ENCODE assay signal across 9 cellular contexts in genomic region chr10:93462881-93463280, GRCh38. TPM values are rescaled to one million over a fixed set of nuclear protein-coding genes. Genes with fewer than 3 reads are reported as not detected.
DNase-seq lines count a peak whose midpoint lies in the region; ATAC-seq, FAIRE-seq and TF ChIP-seq lines count a peak whose summit lies in the region.
"Had no signal": no experiment of that assay in that cellular context is flagged by ENCODE, and none has a peak within 500 bp of the region (broad histone marks: within the 10 kb centered on the region; RNA-seq: fewer than 3 reads in every experiment).

No MANE protein-coding gene starts in this region.

- H3K4me1 ChIP-seq in Panc1 (ENCODE audit: control insufficient read depth, insufficient read depth, low read length) (peaks cover 88% of the 10 kb centered on the region), skeletal muscle tissue (ENCODE audit: control insufficient read depth in 3 of 3, insufficient read depth in 3 of 3, low read length in 3 of 3) (peaks cover 30 to 56% (median 50%) of the 10 kb centered on the region in 3 donors)

- peaks cover 14% of the 10 kb centered on the region for H3K36me3 Mint-ChIP-seq in dendritic cell treated with granulocyte-macrophage colony-stimulating factor and Interleukin-4, amounts not matched to agents 40 ng/mL and 50 ng/mL, for 4 days (ENCODE audit: low read depth)

- FAIRE-seq in D721Med (lab: Jason Lieb, UNC): no peak

- no peak overlapping the region for H3K9ac ChIP-seq in skeletal muscle tissue (ENCODE audit: low read depth in 1 of 3, low read length in 3 of 3)

- POLR2A ChIA-PET in Panc1 (lab: Charles Lee): interaction anchor here (0.8 to 2.1 kb wide), 4 partner anchors 13 to 26 kb away, joined by 3 to 16 read pairs (median 4); partner anchors contain the start of gene MYOF

- H3K9me3 Mint-ChIP-seq in dendritic cell treated with granulocyte-macrophage colony-stimulating factor and Interleukin-4, amounts not matched to agents 40 ng/mL and 50 ng/mL, for 4 days: no peaks in the 10 kb centered on the region

- H3K27me3 ChIP-seq in Panc1 (ENCODE audit: control insufficient read depth, insufficient read depth, low read length) (no peaks in the 10 kb centered on the region), skeletal muscle tissue (ENCODE audit: control insufficient read depth in 3 of 3, insufficient read depth in 3 of 3, low read length in 3 of 3) (no peaks in the 10 kb centered on the region)

- DNase-seq in Panc1 (ENCODE audit: low read depth, low spot score) (no peak), DMS79 (lab: John Stamatoyannopoulos, UW) (no peak), D721Med (ENCODE audit: insufficient read length, low spot score) (no peak), caudate nucleus (lab: John Stamatoyannopoulos, UW) (no peak)
- DNase-seq: NCI-H187 had no signal

- TF ChIP-seq CTCF in Panc1 (IDR thresholded peaks at IDR 0.05) (no peak), D721Med (IDR thresholded peaks at IDR 0.05; ENCODE audit: insufficient read depth, missing control alignments) (no peak)

- no TSS peak for BruUV-seq in Panc1 (replicated peaks; lab: Mats Ljungman, UMichigan)

- peak overlapping the region; percentile 65 for H3K27ac Mint-ChIP-seq in dendritic cell treated with granulocyte-macrophage colony-stimulating factor and Interleukin-4, amounts not matched to agents 40 ng/mL and 50 ng/mL, for 4 days

- intact Hi-C loops in Panc1 (cut with micrococcal nuclease; ENCODE audit: unreplicated experiment): no loop called here
- intact Hi-C loops in dendritic cell treated with granulocyte-macrophage colony-stimulating factor and Interleukin-4, amounts not matched to agents 40 ng/mL and 50 ng/mL, for 4 days (cut with micrococcal nuclease): no loop called here

- H3K36me3 ChIP-seq in Panc1 (ENCODE audit: control insufficient read depth, insufficient read depth, low read length) (no peaks in the 10 kb centered on the region; the same call in 1 of the 2 replicates), skeletal muscle tissue (ENCODE audit: control insufficient read depth in 3 of 3, insufficient read depth in 3 of 3, low read length in 3 of 3) (no peaks in the 10 kb centered on the region)

- CTCF ChIA-PET in Panc1 (lab: Charles Lee): interaction anchor here (0.8 kb wide), 1 partner anchor 20 kb away, joined by 4 read pairs; no protein-coding TSS in a partner anchor

- H3K27me3 Mint-ChIP-seq in dendritic cell treated with granulocyte-macrophage colony-stimulating factor and Interleukin-4, amounts not matched to agents 40 ng/mL and 50 ng/mL, for 4 days: no peaks in the 10 kb centered on the region

- H3K9me3 ChIP-seq in Panc1 (ENCODE audit: control insufficient read depth, insufficient read depth, low read depth, low read length): no peaks in the 10 kb centered on the region
- no peaks in the 10 kb centered on the region for H3K9me3 ChIP-seq in skeletal muscle tissue (ENCODE audit: control insufficient read depth in 3 of 3, low read length in 3 of 3)

- peak overlapping the region in 1 of 2 experiments; percentile 17; a peak in 2 of 4 replicates for H3K4me3 ChIP-seq in Panc1 (ENCODE audit: low read depth in 2 of 2, low read length in 2 of 2)
- H3K4me3 ChIP-seq in skeletal muscle tissue (ENCODE audit: low read length in 3 of 3): no peak overlapping the region

- H3K27ac ChIP-seq in Panc1 (ENCODE audit: low read length) (peak overlapping the region; percentile 100), skeletal muscle tissue (ENCODE audit: low read depth, low read length) (peak overlapping the region; percentile 94), caudate nucleus (ENCODE audit: low read depth, low read length) (no peak overlapping the region)

- in situ Hi-C loops in Panc1 (cut with HindIII; ENCODE audit: low pct_unique_long_range_greater_than_20kb, low sequenced_read_pairs): no loop called here

- no peak overlapping the region for H3K4me3 Mint-ChIP-seq in dendritic cell treated with granulocyte-macrophage colony-stimulating factor and Interleukin-4, amounts not matched to agents 40 ng/mL and 50 ng/mL, for 4 days

- H3K4me1 Mint-ChIP-seq in dendritic cell treated with granulocyte-macrophage colony-stimulating factor and Interleukin-4, amounts not matched to agents 40 ng/mL and 50 ng/mL, for 4 days (ENCODE audit: low read depth): peaks cover 68% of the 10 kb centered on the region

- peak; percentile 61 for ATAC-seq in GM19463 (IDR thresholded peaks at IDR 0.05; ENCODE audit: unreplicated experiment)
- peak; percentile 49 for ATAC-seq in Panc1
- ATAC-seq in HG03439 (IDR thresholded peaks at IDR 0.05; ENCODE audit: unreplicated experiment): no peak

RNA-seq across cellular contexts. Expression of gene MYOF, which starts 19.3 kb away (rescaled TPM):
- total RNA-seq in Panc1 (2021; ENCODE audit: unreplicated experiment) (376 TPM), skeletal muscle tissue (45.4 TPM)
- polyA plus RNA-seq in Panc1 (2012; ENCODE audit: insufficient read length): 187 TPM

RNA-seq across cellular contexts. Expression of gene CEP55, which starts 33.5 kb away (rescaled TPM):
- total RNA-seq in Panc1 (2021; ENCODE audit: unreplicated experiment) (96.4 TPM), skeletal muscle tissue (4.7 TPM)
- polyA plus RNA-seq in Panc1 (2012; ENCODE audit: insufficient read length): 29.0 TPM

Comparison
In these comparisons a context has a peak if more than half of its experiments do, and no peak if none do; other contexts are left out.
1. RNA of gene CEP55, which starts 33.5 kb away (total RNA-seq): 96.4 TPM in Panc1 (single experiment); 4.7 TPM in skeletal muscle tissue (single experiment); every median in the first group is over 10 times any median in the second.